9 cellular contexts compared by ENCODE assay signal in the genomic region with DNA sequence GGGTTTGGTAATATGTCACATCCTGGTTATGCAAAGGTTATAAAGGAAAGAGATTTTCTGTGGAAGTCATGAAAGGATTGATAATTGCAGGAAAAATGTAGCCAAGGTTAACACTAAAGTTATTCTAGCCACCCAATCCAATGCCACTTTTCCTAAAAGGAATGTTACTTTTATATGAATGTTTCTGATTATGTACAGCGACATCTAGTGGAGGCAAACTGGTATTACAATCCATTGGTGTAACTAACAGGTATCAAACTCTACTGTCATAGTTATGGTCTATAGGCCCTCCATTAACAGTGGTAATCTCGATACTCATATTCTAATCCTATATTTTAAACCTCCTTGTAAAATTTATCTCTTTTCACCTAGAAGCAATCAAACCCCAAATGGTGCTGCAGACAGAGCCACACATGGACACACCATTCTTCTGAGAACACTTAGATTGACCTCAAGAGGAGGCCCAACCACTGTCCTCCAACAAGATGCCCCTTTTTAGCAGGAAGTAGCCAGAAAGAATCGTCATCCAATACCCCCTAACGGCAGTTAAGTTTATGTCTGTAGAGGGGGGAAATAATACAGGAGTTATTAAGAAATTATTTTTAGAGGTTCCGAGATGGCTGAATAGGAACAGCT.
DNase-seq lines count a peak whose midpoint lies in the region; TF ChIP-seq lines count a peak whose summit lies in the region.
"Had no signal": no experiment of that assay in that cellular context is flagged by ENCODE, and none has a peak within 500 bp of the region (broad histone marks: within the 10 kb centered on the region; RNA-seq: fewer than 3 reads in every experiment).

No MANE protein-coding gene starts in this region.

- H3K36me3 ChIP-seq in KMS-11 (ENCODE audit: insufficient read depth) = no peaks in the 10 kb centered on the region

- no peaks in the 10 kb centered on the region for H3K4me1 Mint-ChIP-seq in activated naive CD4-positive, alpha-beta T cell treated with anti-CD3 and anti-CD28 coated beads, Interleukin-2, amount 10 ng/mL, durations not matched to agents 7 days and 5 days
- H3K4me1 Mint-ChIP-seq: activated naive CD4-positive, alpha-beta T cell treated with anti-CD3 and anti-CD28 coated beads, Interleukin-2, amount 50 U/mL, for 24 hours had no signal

- H3K9me3 Mint-ChIP-seq in activated naive CD4-positive, alpha-beta T cell treated with anti-CD3 and anti-CD28 coated beads, Interleukin-2, amount 10 ng/mL, durations not matched to agents 7 days and 5 days = no peaks in the 10 kb centered on the region
- H3K9me3 Mint-ChIP-seq: activated naive CD4-positive, alpha-beta T cell treated with anti-CD3 and anti-CD28 coated beads, Interleukin-2, amount 50 U/mL, for 24 hours had no signal

- H3K27ac Mint-ChIP-seq in activated naive CD4-positive, alpha-beta T cell treated with anti-CD3 and anti-CD28 coated beads, Interleukin-2, amount 10 ng/mL, durations not matched to agents 7 days and 5 days = no peak overlapping the region
- H3K27ac Mint-ChIP-seq: activated naive CD4-positive, alpha-beta T cell treated with anti-CD3 and anti-CD28 coated beads, Interleukin-2, amount 50 U/mL, for 24 hours had no signal

- no peak overlapping the region for H3K4me2 ChIP-seq in KMS-11

- H2AFZ ChIP-seq in KMS-11 (ENCODE audit: low read depth) = no peak overlapping the region

- DNase-seq in NCI-H2081 (lab: John Stamatoyannopoulos, UW) = peak; percentile 34 to 35
- DNase-seq in NCI-H2081 treated with DMSO at 0.1 percent for 48 hours (lab: John Stamatoyannopoulos, UW) = no peak
- peak; percentile 38 for DNase-seq in SK-N-DZ (ENCODE audit: low spot score)
- DNase-seq in fibroblast of pulmonary artery (ENCODE audit: low read depth) = peak; percentile 67
- DNase-seq in putamen (ENCODE audit: low spot score) = peak; percentile 26
- no peak for DNase-seq in GM19240 (ENCODE audit: insufficient read length, low spot score)
- DNase-seq in activated naive CD4-positive, alpha-beta T cell treated with anti-CD3 and anti-CD28 coated beads, Interleukin-2, amount 10 ng/mL, durations not matched to agents 7 days and 5 days = no peak

- H3K36me3 Mint-ChIP-seq in activated naive CD4-positive, alpha-beta T cell treated with anti-CD3 and anti-CD28 coated beads, Interleukin-2, amount 10 ng/mL, durations not matched to agents 7 days and 5 days = no peaks in the 10 kb centered on the region
- H3K36me3 Mint-ChIP-seq: activated naive CD4-positive, alpha-beta T cell treated with anti-CD3 and anti-CD28 coated beads, Interleukin-2, amount 50 U/mL, for 24 hours had no signal

- TF ChIP-seq CTCF in KMS-11 (conservative IDR thresholded peaks at IDR 0.05; ENCODE audit: low read depth, low read length) = peak; percentile 93
- peak; percentile 76 for TF ChIP-seq CTCF in fibroblast of pulmonary artery (IDR thresholded peaks at IDR 0.05; ENCODE audit: low read length, missing control alignments)

- H3K4me3 Mint-ChIP-seq in activated naive CD4-positive, alpha-beta T cell treated with anti-CD3 and anti-CD28 coated beads, Interleukin-2, amount 10 ng/mL, durations not matched to agents 7 days and 5 days = no peak overlapping the region
- H3K4me3 Mint-ChIP-seq: activated naive CD4-positive, alpha-beta T cell treated with anti-CD3 and anti-CD28 coated beads, Interleukin-2, amount 50 U/mL, for 24 hours had no signal

- CTCF ChIA-PET in activated naive CD4-positive, alpha-beta T cell treated with anti-CD3 and anti-CD28 coated beads, Interleukin-2, amount 10 ng/mL, durations not matched to agents 7 days and 5 days (lab: Charles Lee) = interaction anchor here (1.0 to 5.4 kb wide), 8 partner anchors 8 to 381 kb away, joined by 3 to 45 read pairs (median 4); no protein-coding TSS in a partner anchor

- no peaks in the 10 kb centered on the region for H3K4me1 ChIP-seq in KMS-11 (ENCODE audit: low read depth, poor library complexity, severe bottlenecking)

- no peak overlapping the region for H3K9ac ChIP-seq in KMS-11

- no peaks in the 10 kb centered on the region for H3K27me3 Mint-ChIP-seq in activated naive CD4-positive, alpha-beta T cell treated with anti-CD3 and anti-CD28 coated beads, Interleukin-2, amount 10 ng/mL, durations not matched to agents 7 days and 5 days
- H3K27me3 Mint-ChIP-seq: activated naive CD4-positive, alpha-beta T cell treated with anti-CD3 and anti-CD28 coated beads, Interleukin-2, amount 50 U/mL, for 24 hours had no signal

- H3K27ac ChIP-seq in KMS-11 = no peak overlapping the region

- H3K4me3 ChIP-seq in KMS-11 (IDR thresholded peaks at IDR 0.05; ENCODE audit: insufficient read depth, low read depth, low read length) (no peak overlapping the region), fibroblast of pulmonary artery (replicated peaks; ENCODE audit: low read depth, low read length) (no peak overlapping the region)

- H3K79me2 ChIP-seq in KMS-11 (ENCODE audit: insufficient read depth, low read depth) = no peaks in the 10 kb centered on the region

- H4K20me1 ChIP-seq in KMS-11 (ENCODE audit: insufficient read depth) = no peaks in the 10 kb centered on the region

- H3K27me3 ChIP-seq in KMS-11 (ENCODE audit: insufficient read depth, low read depth) = no peaks in the 10 kb centered on the region

Comparison
In these comparisons a context has a peak if more than half of its experiments do, and no peak if none do; other contexts are left out.
1. DNase-seq: peak in NCI-H2081 (2 of 2), SK-N-DZ (single experiment), fibroblast of pulmonary artery (single experiment) and putamen (single experiment); none in NCI-H2081 treated with DMSO at 0.1 percent for 48 hours (single experiment), GM19240 (single experiment) and activated naive CD4-positive, alpha-beta T cell treated with anti-CD3 and anti-CD28 coated beads, Interleukin-2, amount 10 ng/mL, durations not matched to agents 7 days and 5 days (single experiment).